Comparison of ENCODE assay signal across 19 cellular contexts in the genomic region with DNA sequence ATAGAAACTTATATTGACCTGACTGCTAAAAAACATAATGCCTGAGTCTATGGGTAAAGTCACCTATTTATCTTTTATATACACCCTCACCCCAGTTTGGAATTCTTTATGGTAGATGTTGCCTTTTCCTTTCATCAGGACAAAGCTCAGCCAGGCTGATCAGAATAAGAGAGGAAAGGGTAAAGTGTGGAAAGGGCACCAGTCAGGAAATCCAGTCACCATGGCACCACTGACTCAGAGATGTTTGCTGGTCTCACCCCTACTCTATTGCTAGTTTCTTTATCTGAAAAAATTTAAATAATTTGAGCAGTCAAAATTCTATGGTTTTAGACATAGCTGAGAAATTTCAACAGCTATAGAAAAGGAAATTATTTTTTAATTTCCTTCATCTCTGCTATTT. TPM values are rescaled to one million over a fixed set of nuclear protein-coding genes. Genes with fewer than 3 reads are reported as not detected.
"Had no signal": no experiment of that assay in that cellular context is flagged by ENCODE, and none has a peak within 500 bp of the region (broad histone marks: within the 10 kb centered on the region; RNA-seq: fewer than 3 reads in every experiment).

No MANE protein-coding gene starts in this region.

- H3K4me1 ChIP-seq: SJSA1 had no signal

- DNase-seq: KBM-7, MV-4-11, NCI-H1048, NCI-H1105, NCI-H1417 treated with DMSO at 0.1 percent for 48 hours, NCI-H146, NCI-H1694 treated with DMSO at 0.1 percent for 48 hours, NCI-H1930, NCI-H2081 treated with DMSO at 0.1 percent for 48 hours, NCI-H2171, NCI-H226, NCI-H446, NCI-H510A, NCI-H524 treated with DMSO at 0.1 percent for 48 hours, NCI-H774, RPMI8226, SIG-M5 had no signal

- H3K36me3 ChIP-seq: SJSA1 had no signal

- H3K4me3 ChIP-seq: SJSA1, SK-N-MC had no signal

- H3K27me3 ChIP-seq: SJSA1 had no signal

- H3K27ac ChIP-seq: SJSA1, SK-N-MC had no signal

- H3K9me3 ChIP-seq: SJSA1 had no signal

RNA-seq across cellular contexts. Expression of gene SSTR1, which starts 49.2 kb away (rescaled TPM):
- total RNA-seq: SJSA1 had no signal
